ENCODE assay signal across 30 cellular contexts in the genomic region with DNA sequence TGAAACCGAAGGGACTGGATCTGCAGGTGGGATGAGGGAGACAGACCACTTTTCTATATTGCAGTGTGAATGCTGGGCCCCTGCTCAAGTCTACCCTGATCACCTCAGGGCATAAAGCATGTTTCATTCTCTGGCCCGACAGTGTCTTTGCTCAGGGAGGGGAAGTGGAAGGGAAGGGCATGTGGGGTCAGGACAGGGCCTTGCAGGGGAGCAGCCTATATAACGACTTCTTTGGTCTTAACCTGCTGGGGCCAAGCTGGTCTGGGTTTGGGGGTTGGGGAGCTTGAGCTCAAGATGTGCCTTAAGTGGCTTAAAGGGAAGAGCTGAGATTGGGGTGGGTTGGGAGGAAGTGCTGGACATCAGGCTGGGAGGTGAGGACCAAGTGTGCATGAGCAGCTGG.
"Had no signal": no experiment of that assay in that cellular context is flagged by ENCODE, and none has a peak within 500 bp of the region (broad histone marks: within the 10 kb centered on the region; RNA-seq: fewer than 3 reads in every experiment).

No MANE protein-coding gene starts in this region.

- H3K27ac ChIP-seq: left lung, lower lobe of right lung, ovary, prostate gland, skin epidermis, stomach, testis, thyroid gland, transverse colon, upper lobe of left lung, vagina had no signal

- H3K4me1 ChIP-seq: left lung, lower lobe of right lung, prostate gland, stomach, testis, thyroid gland, transverse colon, upper lobe of left lung, vagina had no signal

- H3K36me3 ChIP-seq: lower lobe of right lung, ovary, prostate gland, thyroid gland, transverse colon, upper lobe of left lung, vagina had no signal

- H3K9me3 ChIP-seq: left lung, lower lobe of right lung, ovary, prostate gland, stomach, testis, thyroid gland, transverse colon, upper lobe of left lung, vagina had no signal

- ATAC-seq: left colon; left lung; lower lobe of right lung; right cardiac atrium; sciatic nerve; stimulated activated naive B cell treated with anti-CD40 and anti-IgM and Interleukin-4, amounts not matched to agents 10 μg/mL and 1 μg/mL and 100 μg/mL, for 72 hours; stimulated activated naive CD8-positive, alpha-beta T cell treated with anti-CD3 and anti-CD28 coated beads, Interleukin-15, Interleukin-2, amounts not matched to agents 100 U/mL and 50 U/mL, for 24 hours had no signal

- H3K4me3 ChIP-seq: left lung, lower lobe of right lung, ovary, prostate gland, skin epidermis, stomach, testis, thyroid gland, transverse colon, upper lobe of left lung, vagina had no signal

- H3K27me3 ChIP-seq: left lung, ovary, stomach, testis, thyroid gland, transverse colon, upper lobe of left lung, vagina had no signal

- FAIRE-seq: islet of Langerhans, kidney had no signal

- DNase-seq: hypothalamus; immature natural killer cell; kidney; left colon; left lung; lower lobe of right lung; mammary epithelial cell; mesenchymal stem cell; naive B cell; nucleus accumbens; posterior cingulate gyrus; retina; right cardiac atrium; stimulated activated CD4-positive, alpha-beta T cell treated with anti-CD3 and anti-CD28 coated beads, Interleukin-12 subunit alpha, Interleukin-12 subunit beta, amount 100 ng/mL, for 4 hours; stimulated activated CD4-positive, alpha-beta T cell treated with anti-CD3 and anti-CD28 coated beads, Interleukin-15, amount 100 ng/mL, for 24 hours; stimulated activated CD4-positive, alpha-beta T cell treated with anti-CD3 and anti-CD28 coated beads, Interleukin-2, amount 100 ng/mL, for 24 hours; stimulated activated CD4-positive, alpha-beta T cell treated with anti-CD3 and anti-CD28 coated beads, Interleukin-4, amount 100 ng/mL, for 1 hour; stimulated activated naive B cell treated with anti-CD40 and anti-IgM and Interleukin-4, amounts not matched to agents 10 μg/mL and 1 μg/mL and 100 μg/mL, for 72 hours; stimulated activated naive CD8-positive, alpha-beta T cell treated with anti-CD3 and anti-CD28 coated beads, Interleukin-15, Interleukin-2, amounts not matched to agents 100 U/mL and 50 U/mL, for 24 hours; stomach; testis; thyroid gland; transverse colon had no signal
